In genomic region chr11:119316017-119316728, GRCh38 we compare ENCODE assay signal across 8 cellular contexts. TPM values are rescaled to one million over a fixed set of nuclear protein-coding genes. Genes with fewer than 3 reads are reported as not detected.
A peak's percentile ranks its signal among the peaks of the same experiment; 100 is the strongest.
DNase-seq lines count a peak whose midpoint lies in the region; FAIRE-seq and TF ChIP-seq lines count a peak whose summit lies in the region.

No MANE protein-coding gene starts in this region.

- peaks cover 13% of the 10 kb centered on the region for H3K4me1 ChIP-seq in ovary (ENCODE audit: insufficient read depth)

- no peak for FAIRE-seq in GM12891 (lab: Jason Lieb, UNC)

- H3K36me3 ChIP-seq in ovary, result no peaks in the 10 kb centered on the region

- DNase-seq in AG04450 (ENCODE audit: low read depth, low spot score) (no peak), HFF-Myc (ENCODE audit: extremely low read depth, low read depth) (no peak), globus pallidus (ENCODE audit: low spot score) (peak; percentile 90), ovary (peak in 4 of 5 donors; percentile 53 to 62 (median 62)), GM12891 (ENCODE audit: insufficient read length, low spot score) (no peak)
- no peak for DNase-seq in activated CD4-positive, alpha-beta T cell treated with anti-CD3 and anti-CD28 coated beads for 1 hour
- no peak for DNase-seq in stimulated activated CD4-positive, alpha-beta T cell treated with anti-CD3 and anti-CD28 coated beads, Interleukin-1b, Interleukin-23, amount 100 ng/mL, for 48 hours

- TF ChIP-seq POLR2A in ovary (IDR thresholded peaks at IDR 0.05) (no peak), GM12891 (IDR thresholded peaks at IDR 0.05; ENCODE audit: low read depth, low read length) (no peak)

- H3K9me3 ChIP-seq in AG04450 (ENCODE audit: control insufficient read depth, insufficient read depth, low read length) (no peaks in the 10 kb centered on the region; the same call in 1 of the 2 replicates), ovary (no peaks in the 10 kb centered on the region)

- H3K4me3 ChIP-seq in AG04450 (ENCODE audit: low read depth, low read length) (peak overlapping the region; percentile 71), HFF-Myc (replicated peaks; ENCODE audit: low read depth, low read length) (peak overlapping the region; percentile 52), WI38 (ENCODE audit: low read depth, low read length) (peak overlapping the region; percentile 76), ovary (peak overlapping the region; percentile 51)

- no peak for TF ChIP-seq CTCF in AG04450 (IDR thresholded peaks at IDR 0.05; ENCODE audit: low read depth, low read length)
- no peak for TF ChIP-seq CTCF in HFF-Myc (IDR thresholded peaks at IDR 0.05; ENCODE audit: low read depth, low read length, missing control alignments)
- no peak for TF ChIP-seq CTCF in WI38 (IDR thresholded peaks at IDR 0.05; ENCODE audit: low read depth, low read length)
- no peak for TF ChIP-seq CTCF in ovary (IDR thresholded peaks at IDR 0.05)

- CTCF ChIA-PET in AG04450 (lab: Charles Lee), result interaction anchor here (0.6 to 8.8 kb wide), 6 partner anchors 7 to 61 kb away, joined by 3 to 161 read pairs (median 5); partner anchors contain the start of gene C1QTNF5

- H3K27ac ChIP-seq in AG04450 (ENCODE audit: low read depth, low read length) (peak overlapping the region; percentile 31), ovary (peak overlapping the region; percentile 64 to 76)

- 0 to 1% (median 1%) methylated on average over 37 to 46 of the region's 46 CpGs for WGBS in ovary, 3 donors

- no peaks in the 10 kb centered on the region for H3K27me3 ChIP-seq in AG04450 (ENCODE audit: control insufficient read depth, insufficient read depth, low read length)
- H3K27me3 ChIP-seq in ovary, result no peaks in the 10 kb centered on the region

- POLR2A ChIA-PET in AG04450 (lab: Yijun Ruan, JAX), result interaction anchor here (0.7 to 2.6 kb wide), 5 partner anchors 18 to 195 kb away, joined by 3 to 32 read pairs (median 5); partner anchors contain the start of genes HINFP and RNF26

- TF ChIP-seq EP300 in ovary (IDR thresholded peaks at IDR 0.05), result no peak

- intact Hi-C loops in ovary (cut with DNase I), result loop anchor here (5.0 to 10.0 kb wide), 3 partner anchors 101 to 111 kb away; partner anchors contain the start of gene CBL (in 3 of the 4)

TF ChIP-seq in GM12891, 5 proteins besides CTCF, POLR2A, EP300 and RAD21:
- no peak for TF ChIP-seq SPI1 (IDR thresholded peaks at IDR 0.05; ENCODE audit: low read depth, low read length)
- TF ChIP-seq POU2F2 (IDR thresholded peaks at IDR 0.05; ENCODE audit: low read depth, low read length), result no peak
- no peak for TF ChIP-seq POLR2AphosphoS5 (IDR thresholded peaks at IDR 0.05; ENCODE audit: low read depth, low read length)

RNA-seq across cellular contexts. Expression of gene MCAM, which starts 0.8 kb away (rescaled TPM):
- polyA plus RNA-seq in AG04450 (2011; rRNA removed) (41.9 and 53.4 TPM in 2 replicates), ovary (100 to 1,000 TPM in 1 of 2 donors, 10 to 100 TPM in 1; 89.9 to 119 TPM)
- polyA minus RNA-seq in AG04450 (2011; rRNA and poly(A)+ RNA removed), result 33.6 and 38.8 TPM in 2 replicates
- 100 to 1,000 TPM in 2 of 7 donors, 10 to 100 TPM in 5; 34.6 to 121 (median 45.7) TPM for total RNA-seq in ovary
- polyA plus RNA-seq in GM12891 (2012; ENCODE audit: low read depth, missing spikeins), result 0.39 TPM

RNA-seq across cellular contexts. Expression of gene RNF26, which starts 18.2 kb away (rescaled TPM):
- polyA plus RNA-seq in AG04450 (2011; rRNA removed) (27.1 and 35.3 TPM in 2 replicates), ovary (10 to 100 TPM; 14.9 to 18.1 TPM)
- 38.4 and 59.5 TPM in 2 replicates for polyA minus RNA-seq in AG04450 (2011; rRNA and poly(A)+ RNA removed)
- 10 to 100 TPM in 6 of 7 donors, 1 to 10 TPM in 1; 7.0 to 25.8 (median 22.0) TPM for total RNA-seq in ovary
- polyA plus RNA-seq in GM12891 (2012; ENCODE audit: low read depth, missing spikeins), result 14.5 TPM

RNA-seq across cellular contexts. Expression of gene C1QTNF5, which starts 24.5 kb away (rescaled TPM):
- 8.3 and 10.9 TPM in 2 replicates for polyA plus RNA-seq in AG04450 (2011; rRNA removed)
- 4.3 and 4.9 TPM in 2 replicates for polyA minus RNA-seq in AG04450 (2011; rRNA and poly(A)+ RNA removed)
- 10 to 100 TPM in 4 of 7 donors, 1 to 10 TPM in 3; 4.4 to 25.7 (median 10.8) TPM for total RNA-seq in ovary
- polyA plus RNA-seq in ovary, result 10 to 100 TPM in 1 of 2 donors, 1 to 10 TPM in 1; 5.7 to 17.2 TPM
- not detected for polyA plus RNA-seq in GM12891 (2012; ENCODE audit: low read depth, missing spikeins)

RNA-seq across cellular contexts. Expression of gene MFRP, which starts 30.3 kb away (rescaled TPM):
- polyA plus RNA-seq in AG04450 (2011; rRNA removed), result not detected in 2 replicates
- polyA minus RNA-seq in AG04450 (2011; rRNA and poly(A)+ RNA removed), result not detected in 2 replicates
- under 1 TPM in 1 of 7 donors, not detected in 6; 0.11 TPM for total RNA-seq in ovary
- polyA plus RNA-seq in ovary, result not detected
- not detected for polyA plus RNA-seq in GM12891 (2012; ENCODE audit: low read depth, missing spikeins)

Comparison
In these comparisons a context has a peak if more than half of its experiments do, and no peak if none do; other contexts are left out.
1. DNase-seq: peak in globus pallidus (single experiment) and ovary (4 of 5); none in AG04450 (single experiment), HFF-Myc (single experiment), GM12891 (single experiment), activated CD4-positive, alpha-beta T cell treated with anti-CD3 and anti-CD28 coated beads for 1 hour (single experiment) and stimulated activated CD4-positive, alpha-beta T cell treated with anti-CD3 and anti-CD28 coated beads, Interleukin-1b, Interleukin-23, amount 100 ng/mL, for 48 hours (single experiment).
2. Peak in every context shown above with its lines, with median percentiles within 50 percentile points of each other: H3K4me3 ChIP-seq.